8 cellular contexts compared by ENCODE assay signal in genomic region chr15:24233134-24233533, GRCh38.
DNase-seq lines count a peak whose midpoint lies in the region; ATAC-seq, FAIRE-seq and TF ChIP-seq lines count a peak whose summit lies in the region.
"Not testable (repeated sequence)": the region's sequence is repeated elsewhere in the genome, so short reads cannot be mapped to it uniquely, and the experiment has no call there.

No MANE protein-coding gene starts in this region.

- not testable (repeated sequence) for H3K4me1 ChIP-seq in body of pancreas; kidney (ENCODE audit: control insufficient read depth in 1 of 2, insufficient read depth in 1 of 2, low read depth in 1 of 2, low read length in 2 of 2); mucosa of descending colon (ENCODE audit: low read depth); pancreas; transverse colon

- TF ChIP-seq EP300 in transverse colon (IDR thresholded peaks at IDR 0.05; ENCODE audit: low read depth), result not testable (repeated sequence)

- H3K27ac ChIP-seq in body of pancreas; kidney (ENCODE audit: low read depth in 2 of 2, low read length in 2 of 2); pancreas; transverse colon: not testable (repeated sequence)

- H3K9me3 ChIP-seq in body of pancreas; kidney (ENCODE audit: control insufficient read depth in 1 of 2, low read length in 2 of 2); mucosa of descending colon; pancreas; transverse colon: not testable (repeated sequence)

- H3K9ac ChIP-seq in kidney (ENCODE audit: low read length in 2 of 2), result not testable (repeated sequence)

- TF ChIP-seq CTCF in body of pancreas (IDR thresholded peaks at IDR 0.05); kidney (IDR thresholded peaks at IDR 0.05; ENCODE audit: borderline replicate concordance, extremely low read depth, insufficient read depth); mucosa of descending colon (IDR thresholded peaks at IDR 0.05); pancreas (IDR thresholded peaks at IDR 0.05); transverse colon (IDR thresholded peaks at IDR 0.05): not testable (repeated sequence)

- FAIRE-seq in frontal cortex (lab: Jason Lieb, UNC), result peak; percentile 88
- FAIRE-seq in kidney (lab: Jason Lieb, UNC); pancreas (lab: Jason Lieb, UNC): not testable (repeated sequence)

- intact Hi-C loops in body of pancreas (cut with DNase I); kidney (cut with DNase I); left colon (cut with DNase I, micrococcal nuclease); mucosa of descending colon (cut with DNase I, micrococcal nuclease); pancreas (cut with DNase I); transverse colon (cut with DNase I; ENCODE audit: low total_unique reads): not testable (repeated sequence)

- H3K4me3 ChIP-seq in body of pancreas; kidney (ENCODE audit: low read length in 2 of 2); mucosa of descending colon; pancreas; transverse colon: not testable (repeated sequence)

- TF ChIP-seq POLR2A in body of pancreas (IDR thresholded peaks at IDR 0.05); transverse colon (IDR thresholded peaks at IDR 0.05): not testable (repeated sequence)

- H3K27me3 ChIP-seq in body of pancreas, pancreas, transverse colon: not testable (repeated sequence)

- 26 to 29% methylated on average over 3 of the region's 3 CpGs for WGBS in body of pancreas, 2 donors
- 33 to 42% methylated on average over 3 of the region's 3 CpGs for WGBS in pancreas, 2 donors
- WGBS in transverse colon (ENCODE audit: low coverage in 1 of 2), 2 donors, result 45 to 51% methylated on average over 3 of the region's 3 CpGs

- H3K36me3 ChIP-seq in body of pancreas (replicated peaks in 1 of 2; ENCODE audit: insufficient read depth in 1 of 2, low read depth in 2 of 2); kidney (ENCODE audit: control insufficient read depth in 1 of 2, insufficient read depth in 2 of 2, low read length in 2 of 2); mucosa of descending colon (ENCODE audit: low read depth); pancreas; transverse colon: not testable (repeated sequence)

- in situ Hi-C loops in transverse colon (cut with MboI; ENCODE audit: low pct_ligation_motif_present in 1 of 4, low pct_unique_long_range_greater_than_20kb in 1 of 4, low sequenced_read_pairs in 3 of 4), result not testable (repeated sequence)

- DNase-seq in body of pancreas (peak; percentile 48 to 65 (median 56)), kidney (peak; percentile 26), left colon (peak in 1 of 2 donors; percentile 2), mucosa of descending colon (peak in 2 of 3 donors; percentile 11 to 46), pancreas (peak; percentile 33 to 60 (median 50)), transverse colon (peak; percentile 12), ureter (ENCODE audit: low spot score) (peak; percentile 48)
- not testable (repeated sequence) for DNase-seq in frontal cortex (ENCODE audit: low spot score in 2 of 2)

- ATAC-seq in body of pancreas, result not testable (repeated sequence)
- ATAC-seq in left colon (peak; percentile 59), mucosa of descending colon (peak; percentile 62), pancreas (peak in 3 of 4 donors; percentile 56 to 78 (median 73))
